Comparison of ENCODE assay signal across 8 cellular contexts in the genomic region with DNA sequence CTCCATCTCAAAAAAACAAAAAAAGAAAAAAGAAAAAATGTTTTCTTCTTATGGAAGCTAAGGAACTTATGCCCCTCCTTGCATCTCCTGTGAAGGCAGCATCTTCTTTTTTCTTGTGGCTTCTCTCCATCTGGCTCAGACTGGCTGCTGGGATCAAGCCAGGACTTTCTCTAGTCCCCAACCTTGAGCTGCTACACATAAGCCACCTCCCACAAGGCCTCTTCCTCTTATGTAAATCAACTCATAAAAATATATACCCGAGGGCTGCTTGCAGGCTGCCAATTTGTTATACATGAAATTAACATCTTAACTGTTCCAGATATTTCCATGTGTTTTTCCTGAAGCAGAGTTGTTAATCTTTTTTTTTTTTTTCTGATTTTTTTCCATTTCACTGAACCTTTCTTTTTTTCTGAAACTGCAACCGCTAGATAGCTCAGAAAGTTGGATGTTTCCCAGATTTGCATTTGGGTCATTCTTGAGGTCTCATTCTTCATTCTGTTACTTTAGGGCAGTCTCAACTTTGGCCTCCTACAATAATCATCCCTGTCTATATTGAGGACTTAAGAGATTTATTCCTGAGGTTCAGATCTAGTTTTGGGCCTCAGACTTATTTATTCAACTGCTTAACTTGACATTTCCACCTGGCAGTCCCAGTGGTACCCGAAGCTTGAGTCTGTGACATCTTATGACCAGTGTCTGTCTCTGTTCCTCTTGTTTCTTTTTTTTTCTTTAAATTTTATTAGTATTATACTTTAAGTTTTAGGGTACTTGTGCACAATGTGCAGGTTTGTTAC. TPM values are rescaled to one million over a fixed set of nuclear protein-coding genes. Genes with fewer than 3 reads are reported as not detected.
DNase-seq lines count a peak whose midpoint lies in the region; ATAC-seq, FAIRE-seq and TF ChIP-seq lines count a peak whose summit lies in the region.

No MANE protein-coding gene starts in this region.

- peak; percentile 45 for FAIRE-seq in kidney (lab: Jason Lieb, UNC)
- FAIRE-seq in small intestine (lab: Jason Lieb, UNC), result no peak

- peaks cover 5% of the 10 kb centered on the region for H3K9me3 Mint-ChIP-seq in Calu3 (ENCODE audit: low read depth, unreplicated experiment)

- no peaks in the 10 kb centered on the region for H3K27me3 ChIP-seq in small intestine (ENCODE audit: control insufficient read depth in 2 of 2, insufficient read depth in 2 of 2, low read length in 2 of 2)

- no peak overlapping the region for H3K4me3 ChIP-seq in kidney (ENCODE audit: low read length in 2 of 2)
- no peak overlapping the region for H3K4me3 ChIP-seq in small intestine (ENCODE audit: low read depth in 1 of 2, low read length in 2 of 2)

- H3K4me1 Mint-ChIP-seq in Calu3 (ENCODE audit: low read depth, unreplicated experiment), result peaks cover 17% of the 10 kb centered on the region

- intact Hi-C loops in kidney (cut with DNase I) (no loop called here), Calu3 (cut with micrococcal nuclease; ENCODE audit: unreplicated experiment) (no loop called here)

- H3K27me3 Mint-ChIP-seq in Calu3 (ENCODE audit: unreplicated experiment), result no peaks in the 10 kb centered on the region

- no peak overlapping the region for H3K9ac ChIP-seq in kidney (ENCODE audit: low read length in 2 of 2)

- BruUV-seq in Calu3 (replicated peaks; lab: Mats Ljungman, UMichigan), result no TSS peak

- WGBS in small intestine, 3 donors, result 46 to 61% (median 54%) methylated on average over 3 of the region's 3 CpGs

- H3K4me1 ChIP-seq in kidney (ENCODE audit: control insufficient read depth in 1 of 2, insufficient read depth in 1 of 2, low read depth in 1 of 2, low read length in 2 of 2) (peaks cover 0 to 2% of the 10 kb centered on the region in 2 donors), small intestine (ENCODE audit: control insufficient read depth in 2 of 2, insufficient read depth in 1 of 2, low read depth in 1 of 2, low read length in 1 of 2) (no peaks in the 10 kb centered on the region)

- H3K27ac ChIP-seq in kidney (ENCODE audit: low read depth in 2 of 2, low read length in 2 of 2) (no peak overlapping the region), small intestine (ENCODE audit: low read depth in 1 of 2, low read length in 1 of 2) (no peak overlapping the region)

- ATAC-seq in GM18868 (IDR thresholded peaks at IDR 0.05; ENCODE audit: unreplicated experiment) (peak; percentile 84), HG02870 (IDR thresholded peaks at IDR 0.05; ENCODE audit: unreplicated experiment) (peak; percentile 64)

- CTCF ChIA-PET in Calu3 (lab: Charles Lee), result no interaction called here

- no peaks in the 10 kb centered on the region for H3K36me3 ChIP-seq in kidney (ENCODE audit: control insufficient read depth in 1 of 2, insufficient read depth in 2 of 2, low read length in 2 of 2)
- H3K36me3 ChIP-seq in small intestine (ENCODE audit: control insufficient read depth in 2 of 2, insufficient read depth in 2 of 2, low read length in 2 of 2), result no peaks in the 10 kb centered on the region

- H3K9me3 ChIP-seq in kidney (ENCODE audit: control insufficient read depth in 1 of 2, low read length in 2 of 2) (no peaks in the 10 kb centered on the region), small intestine (ENCODE audit: control insufficient read depth, low read depth) (no peaks in the 10 kb centered on the region)

- no peak overlapping the region for H3K4me3 Mint-ChIP-seq in Calu3 (ENCODE audit: low read depth, unreplicated experiment)

- peak; percentile 61 for DNase-seq in RPMI8226
- no peak for DNase-seq in kidney
- DNase-seq in epidermal melanocyte (ENCODE audit: insufficient read length, low spot score), result no peak
- DNase-seq in small intestine, result no peak
- DNase-seq in GM19238 (ENCODE audit: insufficient read length, low spot score), result no peak
- DNase-seq in Calu3, result no peak

- TF ChIP-seq CTCF in kidney (IDR thresholded peaks at IDR 0.05; ENCODE audit: borderline replicate concordance, extremely low read depth, insufficient read depth), result no peak
- no peak for TF ChIP-seq CTCF in Calu3 (IDR thresholded peaks at IDR 0.05; ENCODE audit: unreplicated experiment)

- peaks cover 5% of the 10 kb centered on the region for H3K36me3 Mint-ChIP-seq in Calu3 (ENCODE audit: insufficient read depth, unreplicated experiment)

- no peak overlapping the region for H3K27ac Mint-ChIP-seq in Calu3 (ENCODE audit: unreplicated experiment)

RNA-seq across cellular contexts. Expression of gene SNX25, which starts 10.3 kb away (rescaled TPM):
- 19.4 TPM for total RNA-seq in kidney
- polyA plus RNA-seq in kidney (ENCODE audit: insufficient read depth, low read depth, low replicate concordance), result 8.9 TPM
- 1 to 10 TPM; 1.9 to 5.0 (median 2.5) TPM for polyA plus RNA-seq in small intestine
- total RNA-seq in Calu3 (2022), result 15.9 and 16.1 TPM in 2 replicates

RNA-seq across cellular contexts. Expression of gene CFAP97, which starts 15.9 kb away (rescaled TPM):
- total RNA-seq in kidney (39.4 TPM), Calu3 (2022) (36.9 and 38.4 TPM in 2 replicates)
- polyA plus RNA-seq in kidney (ENCODE audit: insufficient read depth, low read depth, low replicate concordance) (8.0 TPM), small intestine (1 to 10 TPM; 1.6 to 7.4 (median 3.5) TPM)
